In genomic region chr3:11671648-11672100, GRCh38 we compare ENCODE assay signal across 1 cellular context.
TF ChIP-seq lines count a peak whose summit lies in the region.

No MANE protein-coding gene starts in this region.

TF ChIP-seq in K562, 482 proteins besides CTCF, POLR2A, EP300 and RAD21 (continued from another document):
- TF ChIP-seq ELF1 (tag; IDR thresholded peaks at IDR 0.05): 0 out of 2 replicates have a peak, but pooled peaks have one; percentile 11
- TF ChIP-seq PBX2 (CRISPR knock-in tag; IDR thresholded peaks at IDR 0.05; ENCODE audit: low read depth): no peak
- TF ChIP-seq PBX2 (tag; conservative IDR thresholded peaks at IDR 0.05; ENCODE audit: low read depth): peak; percentile 84
- no peak for TF ChIP-seq ZNF778 (CRISPR knock-in tag; IDR thresholded peaks at IDR 0.05)
